3 cellular contexts compared by ENCODE assay signal in genomic region chr16:84343800-84344199, GRCh38. TPM values are rescaled to one million over a fixed set of nuclear protein-coding genes. Genes with fewer than 3 reads are reported as not detected.
"Had no signal": no experiment of that assay in that cellular context is flagged by ENCODE, and none has a peak within 500 bp of the region (broad histone marks: within the 10 kb centered on the region; RNA-seq: fewer than 3 reads in every experiment).

No MANE protein-coding gene starts in this region.

RNA-seq across cellular contexts. Expression of gene ATP2C2, which starts 24.5 kb away (rescaled TPM):
- total RNA-seq: LHCN-M2, MCF 10A, NCI-H460 had no signal

RNA-seq across cellular contexts. Expression of gene WFDC1, which starts 49.1 kb away (rescaled TPM):
- total RNA-seq: LHCN-M2, MCF 10A, NCI-H460 had no signal
